20 cellular contexts compared by ENCODE assay signal in genomic region chr9:2109066-2109650, GRCh38.
A peak's percentile ranks its signal among the peaks of the same experiment; 100 is the strongest.
DNase-seq lines count a peak whose midpoint lies in the region; ATAC-seq and TF ChIP-seq lines count a peak whose summit lies in the region.
"Had no signal": no experiment of that assay in that cellular context is flagged by ENCODE, and none has a peak within 500 bp of the region (broad histone marks: within the 10 kb centered on the region; RNA-seq: fewer than 3 reads in every experiment).

No MANE protein-coding gene starts in this region.

- no peaks in the 10 kb centered on the region for H3K27me3 ChIP-seq in A673 (replicated peaks; ENCODE audit: insufficient read depth, low read depth, low read length, poor library complexity)
- H3K27me3 ChIP-seq: upper lobe of left lung had no signal

- peaks cover 28% of the 10 kb centered on the region for H3K36me3 Mint-ChIP-seq in mesothelial cell of epicardium

- H3K27me3 Mint-ChIP-seq in mesothelial cell of epicardium (ENCODE audit: low read depth) = peaks cover 6% of the 10 kb centered on the region
- H3K27me3 Mint-ChIP-seq: activated T-helper 17 cell treated with anti-CD3 and anti-CD28 coated beads, Interleukin-2, amount 50 U/mL, for 72 hours; dendritic cell treated with granulocyte-macrophage colony-stimulating factor and Interleukin-4, amounts not matched to agents 40 ng/mL and 50 ng/mL, for 4 days had no signal

- peaks cover 31% of the 10 kb centered on the region for H3K4me1 Mint-ChIP-seq in mesothelial cell of epicardium
- H3K4me1 Mint-ChIP-seq: activated T-helper 17 cell treated with anti-CD3 and anti-CD28 coated beads, Interleukin-2, amount 50 U/mL, for 72 hours had no signal

- no peaks in the 10 kb centered on the region for H3K9me3 Mint-ChIP-seq in mesothelial cell of epicardium
- H3K9me3 Mint-ChIP-seq: activated T-helper 17 cell treated with anti-CD3 and anti-CD28 coated beads, Interleukin-2, amount 50 U/mL, for 72 hours; dendritic cell treated with granulocyte-macrophage colony-stimulating factor and Interleukin-4, amounts not matched to agents 40 ng/mL and 50 ng/mL, for 4 days had no signal

- no peak overlapping the region for H3K27ac ChIP-seq in A673 (ENCODE audit: low read depth, low read length, poor library complexity, severe bottlenecking)
- H3K27ac ChIP-seq: A549, parathyroid adenoma, upper lobe of left lung, VCaP had no signal

- H3K4me1 ChIP-seq in A673 (ENCODE audit: insufficient read depth, low read length, poor library complexity, severe bottlenecking) = peaks cover 17% of the 10 kb centered on the region
- H3K4me1 ChIP-seq: A549, parathyroid adenoma had no signal

- intact Hi-C loops in A673 (cut with micrococcal nuclease; ENCODE audit: unreplicated experiment) = no loop called here

- peak overlapping the region; percentile 66 for H3K27ac Mint-ChIP-seq in mesothelial cell of epicardium
- H3K27ac Mint-ChIP-seq: activated T-helper 17 cell treated with anti-CD3 and anti-CD28 coated beads, Interleukin-2, amount 50 U/mL, for 72 hours; dendritic cell treated with granulocyte-macrophage colony-stimulating factor and Interleukin-4, amounts not matched to agents 40 ng/mL and 50 ng/mL, for 4 days had no signal

- BruUV-seq in A673 (replicated peaks; lab: Mats Ljungman, UMichigan) = no TSS peak

- H3K36me3 ChIP-seq in A673 (ENCODE audit: insufficient read depth, low read length, poor library complexity, severe bottlenecking) = no peaks in the 10 kb centered on the region

- no peak for TF ChIP-seq CTCF in A673 (conservative IDR thresholded peaks at IDR 0.05; ENCODE audit: low read depth, low read length)
- no peak for TF ChIP-seq CTCF in cardiac fibroblast (IDR thresholded peaks at IDR 0.05; ENCODE audit: low read depth, low read length)
- TF ChIP-seq CTCF in mesothelial cell of epicardium (IDR thresholded peaks at IDR 0.05; ENCODE audit: unreplicated experiment) = no peak

- H3K4me3 Mint-ChIP-seq in mesothelial cell of epicardium = no peak overlapping the region
- H3K4me3 Mint-ChIP-seq: activated T-helper 17 cell treated with anti-CD3 and anti-CD28 coated beads, Interleukin-2, amount 50 U/mL, for 72 hours; dendritic cell treated with granulocyte-macrophage colony-stimulating factor and Interleukin-4, amounts not matched to agents 40 ng/mL and 50 ng/mL, for 4 days had no signal

- no peak for ATAC-seq in GM18861 (IDR thresholded peaks at IDR 0.05; ENCODE audit: unreplicated experiment)
- ATAC-seq: A549; activated T-helper 17 cell treated with anti-CD3 and anti-CD28 coated beads, Interleukin-2, amount 50 U/mL, for 72 hours had no signal

- POLR2A ChIA-PET in A673 (lab: Charles Lee; ENCODE audit: low non-redundant PET) (no interaction called here), HEK293T (lab: Yijun Ruan, JAX) (no interaction called here)

- CTCF ChIA-PET in A673 (lab: Charles Lee) (no interaction called here), HEK293T (lab: Yijun Ruan, JAX) (no interaction called here)

- no peaks in the 10 kb centered on the region for H3K9me3 ChIP-seq in A673 (ENCODE audit: low read depth, low read length, poor library complexity, severe bottlenecking)
- H3K9me3 ChIP-seq: A549, upper lobe of left lung had no signal

- DNase-seq in A673 (ENCODE audit: low spot score) = peak; percentile 16
- peak; percentile 65 for DNase-seq in HCEC 1CT
- peak; percentile 15 to 75 for DNase-seq in cardiac fibroblast (ENCODE audit: low read depth in 2 of 2)
- DNase-seq in mesothelial cell of epicardium (ENCODE audit: low spot score in 2 of 2, unreplicated experiment in 2 of 2) = no peak
- no peak for DNase-seq in HEK293T (ENCODE audit: extremely low spot score)
- no peak for DNase-seq in stimulated activated CD4-positive, alpha-beta T cell treated with anti-CD3 and anti-CD28 coated beads, Interleukin-2, amount 100 ng/mL, for 24 hours
- DNase-seq in NCI-H2171 treated with DMSO at 0.1 percent for 48 hours (lab: John Stamatoyannopoulos, UW) = no peak
- DNase-seq: activated CD8-positive, alpha-beta memory T cell treated with anti-CD3 and anti-CD28 coated beads for 24 hours; erythroblast; hippocampal formation; NCI-H1694; small intestine; stimulated activated naive CD4-positive, alpha-beta T cell; upper lobe of left lung had no signal

- H3K4me3 ChIP-seq in A673 (ENCODE audit: low read depth, low read length, poor library complexity, severe bottlenecking) (no peak overlapping the region), cardiac fibroblast (replicated peaks in 1 of 2; ENCODE audit: low read depth in 2 of 2, low read length in 2 of 2) (no peak overlapping the region)
- H3K4me3 ChIP-seq: A549, upper lobe of left lung had no signal

TF ChIP-seq in HEK293T, 16 proteins besides CTCF, POLR2A, EP300 and RAD21:
- no peak for TF ChIP-seq FOXK2 (IDR thresholded peaks at IDR 0.05)
- TF ChIP-seq ZNF384 (IDR thresholded peaks at IDR 0.05) = no peak

Comparison
In these comparisons a context has a peak if more than half of its experiments do, and no peak if none do; other contexts are left out.
1. DNase-seq: peak in A673 (single experiment), HCEC 1CT (single experiment) and cardiac fibroblast (2 of 2); none in mesothelial cell of epicardium (0 of 2), HEK293T (single experiment), stimulated activated CD4-positive, alpha-beta T cell treated with anti-CD3 and anti-CD28 coated beads, Interleukin-2, amount 100 ng/mL, for 24 hours (0 of 2) and NCI-H2171 treated with DMSO at 0.1 percent for 48 hours (single experiment).